Comparison of ENCODE assay signal across 1 cellular context in the genomic region with DNA sequence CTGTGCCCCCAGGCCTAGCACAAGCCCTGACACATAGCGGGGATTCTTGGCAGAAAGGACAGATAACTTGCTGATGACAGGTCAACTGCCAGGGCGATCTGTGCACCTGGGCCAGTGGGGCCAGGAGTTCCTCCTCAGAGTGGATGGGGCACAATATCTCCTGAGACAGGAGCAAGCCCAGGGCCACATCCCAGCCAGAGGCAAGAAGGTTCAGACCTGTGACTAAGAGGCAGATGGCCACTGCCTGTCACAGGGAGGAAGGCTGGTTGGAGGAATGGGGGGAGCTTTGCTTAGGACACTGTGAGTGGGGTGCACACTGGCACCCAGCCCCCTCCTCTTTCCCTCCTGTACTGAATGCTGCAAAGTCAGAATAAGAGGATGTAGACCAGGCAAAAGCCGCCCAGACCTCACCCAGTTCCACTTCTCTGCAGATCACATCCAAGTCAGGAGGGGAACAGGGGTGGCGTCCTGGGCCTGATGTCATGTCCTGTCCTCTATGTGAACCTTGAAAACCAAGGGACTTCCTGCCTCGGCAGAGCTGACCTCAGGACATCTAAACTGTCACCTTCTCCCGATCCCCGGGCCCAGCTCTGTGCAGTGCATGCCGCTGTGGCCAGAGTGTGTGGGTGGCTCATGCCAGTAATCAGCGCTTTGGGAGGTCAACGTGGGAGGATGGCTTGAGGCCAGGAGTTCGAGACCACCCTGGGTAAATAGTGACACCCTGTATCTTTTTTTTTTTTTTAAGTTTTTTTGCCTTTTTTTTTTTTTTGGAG.
TF ChIP-seq lines count a peak whose summit lies in the region.

No MANE protein-coding gene starts in this region.

TF ChIP-seq in K562, 482 proteins besides CTCF, POLR2A, EP300 and RAD21 (continued from another document and continues in another):
- TF ChIP-seq CCAR2 (IDR thresholded peaks at IDR 0.05; ENCODE audit: low read depth, low read length) (no peak), ZNF282 (CRISPR knock-in tag; IDR thresholded peaks at IDR 0.05) (no peak), MTA1 (IDR thresholded peaks at IDR 0.05; ENCODE audit: borderline replicate concordance) (peak; percentile 36; the same call in 1 of the 2 replicates), EGR1 (conservative IDR thresholded peaks at IDR 0.05) (peak; percentile 98), GABPB1 (CRISPR knock-in tag; IDR thresholded peaks at IDR 0.05) (peak; percentile 59; the same call in 1 of the 2 replicates), MEIS2 (IDR thresholded peaks at IDR 0.05; ENCODE audit: partially characterized antibody) (peak; percentile 48), NR2F6 (CRISPR knock-in tag; IDR thresholded peaks at IDR 0.05) (no peak), TCF7 (IDR thresholded peaks at IDR 0.05; ENCODE audit: borderline replicate concordance) (no peak), SRSF1 (IDR thresholded peaks at IDR 0.05; ENCODE audit: low read depth, low read length) (no peak), DIDO1 (tag; IDR thresholded peaks at IDR 0.05; ENCODE audit: low read depth) (no peak), CHD7 (IDR thresholded peaks at IDR 0.05; ENCODE audit: low read depth, low read length) (no peak), CEBPB (tag; IDR thresholded peaks at IDR 0.05) (no peak), RHOXF2B (CRISPR knock-in tag; conservative IDR thresholded peaks at IDR 0.05) (no peak), RBM22 (IDR thresholded peaks at IDR 0.05; ENCODE audit: low read depth, low read length, poor library complexity, severe bottlenecking) (no peak), DPF2 (IDR thresholded peaks at IDR 0.05) (peak; percentile 81), FOXK2 (conservative IDR thresholded peaks at IDR 0.05 in 1 of 2, IDR thresholded peaks at IDR 0.05 in 1 of 2; ENCODE audit: low read depth in 2 of 2) (0 out of 4 replicates have a peak, but pooled peaks of 1 of the 2 experiments have one; percentile 17), ZNF212 (CRISPR knock-in tag; IDR thresholded peaks at IDR 0.05) (no peak), MIER1 (IDR thresholded peaks at IDR 0.05; ENCODE audit: low read depth) (no peak), ZNF347 (CRISPR knock-in tag; IDR thresholded peaks at IDR 0.05; ENCODE audit: low read depth) (no peak), CREB1 (IDR thresholded peaks at IDR 0.05) (peak; percentile 63), CREB1 (CRISPR knock-in tag; IDR thresholded peaks at IDR 0.05) (peak; percentile 56; the same call in 1 of the 2 replicates), ATF1 (CRISPR knock-in tag; IDR thresholded peaks at IDR 0.05) (no peak), ATF1 (tag; IDR thresholded peaks at IDR 0.05) (peak; percentile 37; the same call in 1 of the 2 replicates), ETV1 (tag; conservative IDR thresholded peaks at IDR 0.05; ENCODE audit: low read depth) (peak; percentile 81), PHB (CRISPR knock-in tag; IDR thresholded peaks at IDR 0.05) (no peak), PCBP2 (IDR thresholded peaks at IDR 0.05; ENCODE audit: low read depth, low read length, poor library complexity, severe bottlenecking) (no peak), RBM25 (IDR thresholded peaks at IDR 0.05; ENCODE audit: low read depth, low read length, severe bottlenecking) (no peak), HLTF (IDR thresholded peaks at IDR 0.05) (no peak), MAZ (CRISPR knock-in tag; conservative IDR thresholded peaks at IDR 0.05 in 1 of 2, IDR thresholded peaks at IDR 0.05 in 1 of 2) (no peak), ETS1 (conservative IDR thresholded peaks at IDR 0.05; ENCODE audit: control insufficient read depth, low read depth, low read length) (peak; percentile 62; the same call in 1 of the 2 replicates), FOXJ2 (tag; IDR thresholded peaks at IDR 0.05) (no peak), HMGN3 (IDR thresholded peaks at IDR 0.05; ENCODE audit: borderline replicate concordance, extremely low read depth, insufficient read length, low read depth, low read length) (no peak), ZC3H8 (IDR thresholded peaks at IDR 0.05) (no peak), ZSCAN29 (IDR thresholded peaks at IDR 0.05) (no peak), SPI1 (IDR thresholded peaks at IDR 0.05; ENCODE audit: borderline replicate concordance, low read depth, low read length) (peak; percentile 72; the same call in 1 of the 2 replicates), NFIC (IDR thresholded peaks at IDR 0.05) (peak; percentile 67)
- TF ChIP-seq, protein P1, sequence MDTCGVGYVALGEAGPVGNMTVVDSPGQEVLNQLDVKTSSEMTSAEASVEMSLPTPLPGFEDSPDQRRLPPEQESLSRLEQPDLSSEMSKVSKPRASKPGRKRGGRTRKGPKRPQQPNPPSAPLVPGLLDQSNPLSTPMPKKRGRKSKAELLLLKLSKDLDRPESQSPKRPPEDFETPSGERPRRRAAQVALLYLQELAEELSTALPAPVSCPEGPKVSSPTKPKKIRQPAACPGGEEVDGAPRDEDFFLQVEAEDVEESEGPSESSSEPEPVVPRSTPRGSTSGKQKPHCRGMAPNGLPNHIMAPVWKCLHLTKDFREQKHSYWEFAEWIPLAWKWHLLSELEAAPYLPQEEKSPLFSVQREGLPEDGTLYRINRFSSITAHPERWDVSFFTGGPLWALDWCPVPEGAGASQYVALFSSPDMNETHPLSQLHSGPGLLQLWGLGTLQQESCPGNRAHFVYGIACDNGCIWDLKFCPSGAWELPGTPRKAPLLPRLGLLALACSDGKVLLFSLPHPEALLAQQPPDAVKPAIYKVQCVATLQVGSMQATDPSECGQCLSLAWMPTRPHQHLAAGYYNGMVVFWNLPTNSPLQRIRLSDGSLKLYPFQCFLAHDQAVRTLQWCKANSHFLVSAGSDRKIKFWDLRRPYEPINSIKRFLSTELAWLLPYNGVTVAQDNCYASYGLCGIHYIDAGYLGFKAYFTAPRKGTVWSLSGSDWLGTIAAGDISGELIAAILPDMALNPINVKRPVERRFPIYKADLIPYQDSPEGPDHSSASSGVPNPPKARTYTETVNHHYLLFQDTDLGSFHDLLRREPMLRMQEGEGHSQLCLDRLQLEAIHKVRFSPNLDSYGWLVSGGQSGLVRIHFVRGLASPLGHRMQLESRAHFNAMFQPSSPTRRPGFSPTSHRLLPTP (IDR thresholded peaks at IDR 0.05; ENCODE audit: borderline replicate concordance, extremely low read depth, insufficient read length): peak; percentile 39
- TF ChIP-seq, protein P2, sequence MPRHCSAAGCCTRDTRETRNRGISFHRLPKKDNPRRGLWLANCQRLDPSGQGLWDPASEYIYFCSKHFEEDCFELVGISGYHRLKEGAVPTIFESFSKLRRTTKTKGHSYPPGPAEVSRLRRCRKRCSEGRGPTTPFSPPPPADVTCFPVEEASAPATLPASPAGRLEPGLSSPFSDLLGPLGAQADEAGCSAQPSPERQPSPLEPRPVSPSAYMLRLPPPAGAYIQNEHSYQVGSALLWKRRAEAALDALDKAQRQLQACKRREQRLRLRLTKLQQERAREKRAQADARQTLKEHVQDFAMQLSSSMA (CRISPR knock-in tag; IDR thresholded peaks at IDR 0.05): no peak
- TF ChIP-seq, protein P3, sequence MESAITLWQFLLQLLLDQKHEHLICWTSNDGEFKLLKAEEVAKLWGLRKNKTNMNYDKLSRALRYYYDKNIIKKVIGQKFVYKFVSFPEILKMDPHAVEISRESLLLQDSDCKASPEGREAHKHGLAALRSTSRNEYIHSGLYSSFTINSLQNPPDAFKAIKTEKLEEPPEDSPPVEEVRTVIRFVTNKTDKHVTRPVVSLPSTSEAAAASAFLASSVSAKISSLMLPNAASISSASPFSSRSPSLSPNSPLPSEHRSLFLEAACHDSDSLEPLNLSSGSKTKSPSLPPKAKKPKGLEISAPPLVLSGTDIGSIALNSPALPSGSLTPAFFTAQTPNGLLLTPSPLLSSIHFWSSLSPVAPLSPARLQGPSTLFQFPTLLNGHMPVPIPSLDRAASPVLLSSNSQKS (CRISPR knock-in tag; IDR thresholded peaks at IDR 0.05): no peak
- TF ChIP-seq, protein P4, sequence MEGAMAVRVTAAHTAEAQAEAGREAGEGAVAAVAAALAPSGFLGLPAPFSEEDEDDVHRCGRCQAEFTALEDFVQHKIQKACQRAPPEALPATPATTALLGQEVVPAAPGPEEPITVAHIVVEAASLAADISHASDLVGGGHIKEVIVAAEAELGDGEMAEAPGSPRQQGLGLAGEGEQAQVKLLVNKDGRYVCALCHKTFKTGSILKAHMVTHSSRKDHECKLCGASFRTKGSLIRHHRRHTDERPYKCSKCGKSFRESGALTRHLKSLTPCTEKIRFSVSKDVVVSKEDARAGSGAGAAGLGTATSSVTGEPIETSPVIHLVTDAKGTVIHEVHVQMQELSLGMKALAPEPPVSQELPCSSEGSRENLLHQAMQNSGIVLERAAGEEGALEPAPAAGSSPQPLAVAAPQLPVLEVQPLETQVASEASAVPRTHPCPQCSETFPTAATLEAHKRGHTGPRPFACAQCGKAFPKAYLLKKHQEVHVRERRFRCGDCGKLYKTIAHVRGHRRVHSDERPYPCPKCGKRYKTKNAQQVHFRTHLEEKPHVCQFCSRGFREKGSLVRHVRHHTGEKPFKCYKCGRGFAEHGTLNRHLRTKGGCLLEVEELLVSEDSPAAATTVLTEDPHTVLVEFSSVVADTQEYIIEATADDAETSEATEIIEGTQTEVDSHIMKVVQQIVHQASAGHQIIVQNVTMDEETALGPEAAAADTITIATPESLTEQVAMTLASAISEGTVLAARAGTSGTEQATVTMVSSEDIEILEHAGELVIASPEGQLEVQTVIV (CRISPR knock-in tag; IDR thresholded peaks at IDR 0.05; ENCODE audit: borderline replicate concordance): no peak
